ENCODE assay signal across 1 cellular context in genomic region chr5:138275379-138275782, GRCh38.
A peak's percentile ranks its signal among the peaks of the same experiment; 100 is the strongest.
TF ChIP-seq lines count a peak whose summit lies in the region.

No MANE protein-coding gene starts in this region.

TF ChIP-seq in HEK293, 187 proteins besides CTCF, POLR2A, EP300 and RAD21 (continued from another document and continues in another):
- TF ChIP-seq, protein P1, sequence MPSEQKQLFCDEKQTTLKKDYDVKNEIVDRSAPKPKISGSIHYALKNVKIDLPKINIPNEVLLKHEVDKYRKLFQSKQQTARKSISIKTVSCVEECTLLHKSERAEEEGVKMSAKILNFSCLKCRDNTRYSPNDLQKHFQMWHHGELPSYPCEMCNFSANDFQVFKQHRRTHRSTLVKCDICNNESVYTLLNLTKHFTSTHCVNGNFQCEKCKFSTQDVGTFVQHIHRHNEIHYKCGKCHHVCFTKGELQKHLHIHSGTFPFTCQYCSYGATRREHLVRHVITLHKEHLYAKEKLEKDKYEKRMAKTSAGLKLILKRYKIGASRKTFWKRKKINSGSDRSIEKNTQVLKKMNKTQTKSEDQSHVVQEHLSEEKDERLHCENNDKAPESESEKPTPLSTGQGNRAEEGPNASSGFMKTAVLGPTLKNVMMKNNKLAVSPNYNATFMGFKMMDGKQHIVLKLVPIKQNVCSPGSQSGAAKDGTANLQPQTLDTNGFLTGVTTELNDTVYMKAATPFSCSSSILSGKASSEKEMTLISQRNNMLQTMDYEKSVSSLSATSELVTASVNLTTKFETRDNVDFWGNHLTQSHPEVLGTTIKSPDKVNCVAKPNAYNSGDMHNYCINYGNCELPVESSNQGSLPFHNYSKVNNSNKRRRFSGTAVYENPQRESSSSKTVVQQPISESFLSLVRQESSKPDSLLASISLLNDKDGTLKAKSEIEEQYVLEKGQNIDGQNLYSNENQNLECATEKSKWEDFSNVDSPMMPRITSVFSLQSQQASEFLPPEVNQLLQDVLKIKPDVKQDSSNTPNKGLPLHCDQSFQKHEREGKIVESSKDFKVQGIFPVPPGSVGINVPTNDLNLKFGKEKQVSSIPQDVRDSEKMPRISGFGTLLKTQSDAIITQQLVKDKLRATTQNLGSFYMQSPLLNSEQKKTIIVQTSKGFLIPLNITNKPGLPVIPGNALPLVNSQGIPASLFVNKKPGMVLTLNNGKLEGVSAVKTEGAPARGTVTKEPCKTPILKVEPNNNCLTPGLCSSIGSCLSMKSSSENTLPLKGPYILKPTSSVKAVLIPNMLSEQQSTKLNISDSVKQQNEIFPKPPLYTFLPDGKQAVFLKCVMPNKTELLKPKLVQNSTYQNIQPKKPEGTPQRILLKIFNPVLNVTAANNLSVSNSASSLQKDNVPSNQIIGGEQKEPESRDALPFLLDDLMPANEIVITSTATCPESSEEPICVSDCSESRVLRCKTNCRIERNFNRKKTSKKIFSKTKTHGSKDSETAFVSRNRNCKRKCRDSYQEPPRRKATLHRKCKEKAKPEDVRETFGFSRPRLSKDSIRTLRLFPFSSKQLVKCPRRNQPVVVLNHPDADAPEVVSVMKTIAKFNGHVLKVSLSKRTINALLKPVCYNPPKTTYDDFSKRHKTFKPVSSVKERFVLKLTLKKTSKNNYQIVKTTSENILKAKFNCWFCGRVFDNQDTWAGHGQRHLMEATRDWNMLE (tag by site-specific recombination; conservative IDR thresholded peaks at IDR 0.05; ENCODE audit: low read depth) = peak; percentile 28; the same call in 1 of the 2 replicates
- TF ChIP-seq BCL11B (tag by site-specific recombination; IDR thresholded peaks at IDR 0.05; ENCODE audit: low read depth) (no peak), ZNF202 (tag by site-specific recombination; IDR thresholded peaks at IDR 0.05; ENCODE audit: borderline replicate concordance) (no peak), SCRT1 (tag by site-specific recombination; IDR thresholded peaks at IDR 0.05; ENCODE audit: borderline replicate concordance) (no peak), ZNF112 (tag by site-specific recombination; IDR thresholded peaks at IDR 0.05) (no peak), MZF1 (tag by site-specific recombination; IDR thresholded peaks at IDR 0.05; ENCODE audit: borderline replicate concordance) (no peak), TRIM28 (IDR thresholded peaks at IDR 0.05; ENCODE audit: borderline replicate concordance, low read length) (peak; percentile 87), ZXDB (tag by site-specific recombination; IDR thresholded peaks at IDR 0.05) (peak; percentile 73; the same call in 1 of the 2 replicates), ZNF629 (tag by site-specific recombination; IDR thresholded peaks at IDR 0.05) (peak; percentile 76), ZNF114 (tag by site-specific recombination; IDR thresholded peaks at IDR 0.05) (no peak), ZFP69B (tag by site-specific recombination; IDR thresholded peaks at IDR 0.05) (no peak), ZNF792 (tag by site-specific recombination; IDR thresholded peaks at IDR 0.05) (no peak), ZIC2 (tag by site-specific recombination; IDR thresholded peaks at IDR 0.05) (peak; percentile 100), ZNF624 (tag by site-specific recombination; IDR thresholded peaks at IDR 0.05) (no peak), ZNF223 (tag by site-specific recombination; IDR thresholded peaks at IDR 0.05) (no peak), ZNF529 (tag by site-specific recombination; IDR thresholded peaks at IDR 0.05; ENCODE audit: insufficient replicate concordance) (no peak), PRDM2 (tag by site-specific recombination; IDR thresholded peaks at IDR 0.05; ENCODE audit: borderline replicate concordance) (no peak), ZNF169 (tag by site-specific recombination; IDR thresholded peaks at IDR 0.05) (no peak), ZNF391 (tag by site-specific recombination; IDR thresholded peaks at IDR 0.05; ENCODE audit: borderline replicate concordance, low read depth) (0 out of 2 replicates have a peak, but pooled peaks have one; percentile 22), ZNF211 (tag by site-specific recombination; IDR thresholded peaks at IDR 0.05; ENCODE audit: low read depth) (no peak), GLIS2 (tag by site-specific recombination; IDR thresholded peaks at IDR 0.05) (peak; percentile 24; the same call in 1 of the 2 replicates), BCL11A (tag by site-specific recombination; IDR thresholded peaks at IDR 0.05; ENCODE audit: low read depth) (no peak), ZNF488 (tag by site-specific recombination; IDR thresholded peaks at IDR 0.05) (peak; percentile 90), HOXC10 (CRISPR knock-in tag; IDR thresholded peaks at IDR 0.05) (no peak), ZNF843 (tag by site-specific recombination; IDR thresholded peaks at IDR 0.05) (peak; percentile 93), ZNF341 (tag by site-specific recombination; IDR thresholded peaks at IDR 0.05; ENCODE audit: low read depth) (peak; percentile 95), TCF7L2 (IDR thresholded peaks at IDR 0.05; ENCODE audit: borderline replicate concordance, low read depth, low read length) (no peak; the same call in 1 of the 2 replicates), PRDM10 (tag by site-specific recombination; IDR thresholded peaks at IDR 0.05) (peak; percentile 56), ZNF292 (tag by site-specific recombination; IDR thresholded peaks at IDR 0.05; ENCODE audit: borderline replicate concordance, low read depth) (no peak), ZNF416 (tag by site-specific recombination; IDR thresholded peaks at IDR 0.05) (no peak), ZNF10 (tag by site-specific recombination; IDR thresholded peaks at IDR 0.05) (0 out of 2 replicates have a peak, but pooled peaks have one; percentile 43), ZNF335 (tag by site-specific recombination; conservative IDR thresholded peaks at IDR 0.05) (no peak), ZBTB20 (tag by site-specific recombination; IDR thresholded peaks at IDR 0.05) (no peak)
- TF ChIP-seq, protein P2, sequence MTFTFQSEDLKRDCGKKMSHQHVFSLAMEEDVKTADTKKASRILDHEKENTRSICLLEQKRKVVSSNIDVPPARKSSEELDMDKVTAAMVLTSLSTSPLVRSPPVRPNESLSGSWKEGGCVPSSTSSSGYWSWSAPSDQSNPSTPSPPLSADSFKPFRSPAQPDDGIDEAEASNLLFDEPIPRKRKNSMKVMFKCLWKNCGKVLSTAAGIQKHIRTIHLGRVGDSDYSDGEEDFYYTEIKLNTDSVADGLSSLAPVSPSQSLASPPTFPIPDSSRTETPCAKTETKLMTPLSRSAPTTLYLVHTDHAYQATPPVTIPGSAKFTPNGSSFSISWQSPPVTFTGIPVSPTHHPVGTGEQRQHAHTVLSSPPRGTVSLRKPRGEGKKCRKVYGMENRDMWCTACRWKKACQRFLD (tag by site-specific recombination; IDR thresholded peaks at IDR 0.05) = no peak
- TF ChIP-seq, protein P3, sequence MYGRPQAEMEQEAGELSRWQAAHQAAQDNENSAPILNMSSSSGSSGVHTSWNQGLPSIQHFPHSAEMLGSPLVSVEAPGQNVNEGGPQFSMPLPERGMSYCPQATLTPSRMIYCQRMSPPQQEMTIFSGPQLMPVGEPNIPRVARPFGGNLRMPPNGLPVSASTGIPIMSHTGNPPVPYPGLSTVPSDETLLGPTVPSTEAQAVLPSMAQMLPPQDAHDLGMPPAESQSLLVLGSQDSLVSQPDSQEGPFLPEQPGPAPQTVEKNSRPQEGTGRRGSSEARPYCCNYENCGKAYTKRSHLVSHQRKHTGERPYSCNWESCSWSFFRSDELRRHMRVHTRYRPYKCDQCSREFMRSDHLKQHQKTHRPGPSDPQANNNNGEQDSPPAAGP (tag by site-specific recombination; IDR thresholded peaks at IDR 0.05) = no peak
- TF ChIP-seq, protein P4, sequence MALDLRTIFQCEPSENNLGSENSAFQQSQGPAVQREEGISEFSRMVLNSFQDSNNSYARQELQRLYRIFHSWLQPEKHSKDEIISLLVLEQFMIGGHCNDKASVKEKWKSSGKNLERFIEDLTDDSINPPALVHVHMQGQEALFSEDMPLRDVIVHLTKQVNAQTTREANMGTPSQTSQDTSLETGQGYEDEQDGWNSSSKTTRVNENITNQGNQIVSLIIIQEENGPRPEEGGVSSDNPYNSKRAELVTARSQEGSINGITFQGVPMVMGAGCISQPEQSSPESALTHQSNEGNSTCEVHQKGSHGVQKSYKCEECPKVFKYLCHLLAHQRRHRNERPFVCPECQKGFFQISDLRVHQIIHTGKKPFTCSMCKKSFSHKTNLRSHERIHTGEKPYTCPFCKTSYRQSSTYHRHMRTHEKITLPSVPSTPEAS (tag by site-specific recombination; IDR thresholded peaks at IDR 0.05) = peak; percentile 39; the same call in 1 of the 2 replicates
- TF ChIP-seq, protein P5, sequence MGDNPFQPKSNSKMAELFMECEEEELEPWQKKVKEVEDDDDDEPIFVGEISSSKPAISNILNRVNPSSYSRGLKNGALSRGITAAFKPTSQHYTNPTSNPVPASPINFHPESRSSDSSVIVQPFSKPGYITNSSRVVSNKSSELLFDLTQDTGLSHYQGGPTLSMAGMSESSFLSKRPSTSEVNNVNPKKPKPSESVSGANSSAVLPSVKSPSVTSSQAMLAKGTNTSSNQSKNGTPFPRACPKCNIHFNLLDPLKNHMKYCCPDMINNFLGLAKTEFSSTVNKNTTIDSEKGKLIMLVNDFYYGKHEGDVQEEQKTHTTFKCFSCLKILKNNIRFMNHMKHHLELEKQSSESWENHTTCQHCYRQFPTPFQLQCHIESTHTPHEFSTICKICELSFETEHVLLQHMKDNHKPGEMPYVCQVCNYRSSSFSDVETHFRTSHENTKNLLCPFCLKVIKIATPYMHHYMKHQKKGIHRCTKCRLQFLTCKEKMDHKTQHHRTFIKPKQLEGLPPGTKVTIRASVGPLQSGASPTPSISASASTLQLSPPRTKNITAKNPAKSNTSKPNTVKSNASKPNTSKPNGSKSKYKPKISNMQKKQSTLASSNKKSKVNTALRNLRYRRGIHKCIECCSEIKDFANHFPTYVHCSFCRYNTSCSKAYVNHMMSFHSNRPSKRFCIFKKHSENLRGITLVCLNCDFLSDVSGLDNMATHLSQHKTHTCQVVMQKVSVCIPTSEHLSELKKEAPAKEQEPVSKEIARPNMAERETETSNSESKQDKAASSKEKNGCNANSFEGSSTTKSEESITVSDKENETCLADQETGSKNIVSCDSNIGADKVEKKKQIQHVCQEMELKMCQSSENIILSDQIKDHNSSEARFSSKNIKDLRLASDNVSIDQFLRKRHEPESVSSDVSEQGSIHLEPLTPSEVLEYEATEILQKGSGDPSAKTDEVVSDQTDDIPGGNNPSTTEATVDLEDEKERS (tag by site-specific recombination; IDR thresholded peaks at IDR 0.05) = no peak
